ENCODE assay signal across 8 cellular contexts in the genomic region with DNA sequence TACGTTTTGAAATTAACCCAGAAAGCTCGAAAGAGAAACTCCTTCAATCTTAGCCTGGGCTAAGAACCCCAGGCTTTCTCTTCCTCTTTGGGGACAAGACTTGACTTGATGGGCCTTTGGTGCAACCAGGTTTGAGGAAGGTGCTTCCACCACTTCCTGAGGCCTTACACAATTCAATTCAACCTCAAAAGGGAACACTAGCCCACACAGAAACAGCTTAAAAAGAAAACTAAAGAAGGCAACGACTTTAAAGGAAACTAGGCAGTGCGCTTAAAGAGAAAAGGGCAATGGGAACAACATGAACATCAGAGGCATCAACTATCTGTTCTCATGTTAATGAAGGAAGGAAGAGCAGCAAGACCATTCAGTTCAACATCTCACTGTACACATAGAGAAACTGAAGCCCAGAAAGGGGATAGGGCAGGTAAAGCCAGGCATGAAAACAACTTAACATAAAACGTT.
A peak's percentile ranks its signal among the peaks of the same experiment; 100 is the strongest.
DNase-seq lines count a peak whose midpoint lies in the region; ATAC-seq lines count a peak whose summit lies in the region.

No MANE protein-coding gene starts in this region.

- ATAC-seq in HG02678 (IDR thresholded peaks at IDR 0.05; ENCODE audit: unreplicated experiment) = peak; percentile 54

- peak overlapping the region; percentile 60 for H3K27ac Mint-ChIP-seq in T-helper 2 cell treated with Interferon-gamma antibody and Interleukin-4, amounts not matched to agents 5 μg/mL and 100 μg/mL, for 36 hours

- H3K4me3 Mint-ChIP-seq in T-helper 2 cell treated with Interferon-gamma antibody and Interleukin-4, amounts not matched to agents 5 μg/mL and 100 μg/mL, for 36 hours = peak overlapping the region; percentile 47

- peaks cover 25% of the 10 kb centered on the region for H3K4me1 Mint-ChIP-seq in T-helper 2 cell treated with Interferon-gamma antibody and Interleukin-4, amounts not matched to agents 5 μg/mL and 100 μg/mL, for 36 hours (ENCODE audit: low read depth)

- no peaks in the 10 kb centered on the region for H3K9me3 Mint-ChIP-seq in T-helper 2 cell treated with Interferon-gamma antibody and Interleukin-4, amounts not matched to agents 5 μg/mL and 100 μg/mL, for 36 hours

- no peaks in the 10 kb centered on the region for H3K27me3 Mint-ChIP-seq in T-helper 2 cell treated with Interferon-gamma antibody and Interleukin-4, amounts not matched to agents 5 μg/mL and 100 μg/mL, for 36 hours (ENCODE audit: low read depth)

- no peak for DNase-seq in T-helper 2 cell treated with Interferon-gamma antibody and Interleukin-4, amounts not matched to agents 5 μg/mL and 100 μg/mL, for 36 hours (ENCODE audit: low spot score)
- no peak for DNase-seq in T-helper 2 cell
- DNase-seq in NOMO-1 treated with dmso at 0.1 percent for 144 hours (lab: John Stamatoyannopoulos, UW; ENCODE audit: unreplicated experiment) = peak; percentile 93
- peak; percentile 78 for DNase-seq in pons (ENCODE audit: low spot score)
- DNase-seq in NCI-H226 = no peak
- DNase-seq in activated effector memory CD4-positive, alpha-beta T cell treated with anti-CD3 and anti-CD28 coated beads, Interleukin-2, amount 50 U/mL, for 16 hours = no peak
- no peak for DNase-seq in stimulated activated CD4-positive, alpha-beta T cell treated with anti-CD3 and anti-CD28 coated beads, Interleukin-4, amount 100 ng/mL, for 4 hours

- H3K36me3 Mint-ChIP-seq in T-helper 2 cell treated with Interferon-gamma antibody and Interleukin-4, amounts not matched to agents 5 μg/mL and 100 μg/mL, for 36 hours (ENCODE audit: low read depth) = no peaks in the 10 kb centered on the region

Comparison
In these comparisons a context has a peak if more than half of its experiments do, and no peak if none do; other contexts are left out.
1. DNase-seq: peak in NOMO-1 treated with dmso at 0.1 percent for 144 hours (single experiment) and pons (single experiment); none in T-helper 2 cell treated with Interferon-gamma antibody and Interleukin-4, amounts not matched to agents 5 μg/mL and 100 μg/mL, for 36 hours (single experiment), T-helper 2 cell (0 of 5), NCI-H226 (single experiment), activated effector memory CD4-positive, alpha-beta T cell treated with anti-CD3 and anti-CD28 coated beads, Interleukin-2, amount 50 U/mL, for 16 hours (single experiment) and stimulated activated CD4-positive, alpha-beta T cell treated with anti-CD3 and anti-CD28 coated beads, Interleukin-4, amount 100 ng/mL, for 4 hours (0 of 2).